24 cellular contexts compared by ENCODE assay signal in genomic region chr1:28663871-28664470, GRCh38. TPM values are rescaled to one million over a fixed set of nuclear protein-coding genes. Genes with fewer than 3 reads are reported as not detected.
DNase-seq lines count a peak whose midpoint lies in the region; ATAC-seq, FAIRE-seq and TF ChIP-seq lines count a peak whose summit lies in the region.
"Had no signal": no experiment of that assay in that cellular context is flagged by ENCODE, and none has a peak within 500 bp of the region (broad histone marks: within the 10 kb centered on the region; RNA-seq: fewer than 3 reads in every experiment).

No MANE protein-coding gene starts in this region.

- H3K4me3 Mint-ChIP-seq in naive thymus-derived CD4-positive, alpha-beta T cell = peak overlapping the region in 1 of 10 donors; percentile 4
- H3K4me3 Mint-ChIP-seq: central memory CD8-positive, alpha-beta T cell; mesothelial cell of epicardium; stimulated activated naive CD8-positive, alpha-beta T cell treated with anti-CD3 and anti-CD28 coated beads, Interleukin-15, Interleukin-2, amounts not matched to agents 100 ng/mL and 50 ng/mL, for 24 hours; T-helper 1 cell treated with Interleukin-12 subunit alpha and Interleukin-12 subunit beta and Interleukin-4 antibody, amounts not matched to agents 30 μg/mL and 1 μg/mL, for 36 hours had no signal

- H3K36me3 ChIP-seq in bronchial epithelial cell (ENCODE audit: control insufficient read depth, insufficient read depth, low read length) (no peaks in the 10 kb centered on the region), heart right ventricle (no peaks in the 10 kb centered on the region)
- H3K36me3 ChIP-seq in naive thymus-derived CD4-positive, alpha-beta T cell (ENCODE audit: control insufficient read depth in 2 of 3, insufficient read depth in 3 of 3, low read length in 3 of 3) = peaks cover 0 to under 1% (median 0%) of the 10 kb centered on the region in 3 experiments
- H3K36me3 ChIP-seq: upper lobe of left lung had no signal

- peak overlapping the region in 8 of 9 donors; percentile 26 to 87 (median 72) for H3K27ac Mint-ChIP-seq in naive thymus-derived CD4-positive, alpha-beta T cell
- H3K27ac Mint-ChIP-seq: mesothelial cell of epicardium; stimulated activated naive CD8-positive, alpha-beta T cell treated with anti-CD3 and anti-CD28 coated beads, Interleukin-15, Interleukin-2, amounts not matched to agents 100 ng/mL and 50 ng/mL, for 24 hours had no signal

- CTCF ChIA-PET in naive thymus-derived CD4-positive, alpha-beta T cell (lab: Charles Lee) = interaction anchor here (1.1 kb wide), 1 partner anchor 21 kb away, joined by 5 read pairs; the partner anchor contains the start of gene TAF12

- H3K4me3 ChIP-seq in bronchial epithelial cell (ENCODE audit: low read depth, low read length) (no peak overlapping the region), heart right ventricle (no peak overlapping the region)
- H3K4me3 ChIP-seq in naive thymus-derived CD4-positive, alpha-beta T cell (ENCODE audit: low read length) = no peak overlapping the region
- H3K4me3 ChIP-seq: upper lobe of left lung had no signal

- FAIRE-seq in bronchial epithelial cell (lab: Jason Lieb, UNC) = peak; percentile 68
- FAIRE-seq: H54, kidney had no signal

- peaks cover 8 to 17% (median 16%) of the 10 kb centered on the region in 7 donors for H3K4me1 Mint-ChIP-seq in naive thymus-derived CD4-positive, alpha-beta T cell

- H3K4me1 ChIP-seq in naive thymus-derived CD4-positive, alpha-beta T cell (ENCODE audit: control insufficient read depth in 2 of 2, insufficient read depth in 2 of 2, low read length in 2 of 2) = peaks cover 3 to 6% of the 10 kb centered on the region in 2 donors
- peaks cover 5 to 14% (median 11%) of the 10 kb centered on the region in 9 donors for H3K4me1 ChIP-seq in heart right ventricle

- H3K9me3 Mint-ChIP-seq in naive thymus-derived CD4-positive, alpha-beta T cell = no peaks in the 10 kb centered on the region
- H3K9me3 Mint-ChIP-seq: CD4-positive, CD25-positive, alpha-beta regulatory T cell; central memory CD8-positive, alpha-beta T cell; IgD-negative memory B cell; mesothelial cell of epicardium; stimulated activated naive CD8-positive, alpha-beta T cell treated with anti-CD3 and anti-CD28 coated beads, Interleukin-15, Interleukin-2, amounts not matched to agents 100 ng/mL and 50 ng/mL, for 24 hours; T-helper 1 cell treated with Interleukin-12 subunit alpha and Interleukin-12 subunit beta and Interleukin-4 antibody, amounts not matched to agents 30 μg/mL and 1 μg/mL, for 36 hours had no signal

- DNase-seq in Ammon's horn (ENCODE audit: low spot score) (peak; percentile 28), LHCN-M2 (ENCODE audit: low read depth) (peak; percentile 33), bronchial epithelial cell (ENCODE audit: low read depth) (no peak), heart right ventricle (no peak)
- no peak for DNase-seq in naive thymus-derived CD4-positive, alpha-beta T cell
- DNase-seq in activated effector memory CD4-positive, alpha-beta T cell treated with Interleukin-2 at 50 U/mL for 16 hours = no peak
- DNase-seq: ACHN; amniotic stem cell; CD4-positive, CD25-positive, alpha-beta regulatory T cell; DMS79; hypothalamus; kidney; NCI-H1930; NCI-H69; occipital lobe; upper lobe of left lung had no signal

- peaks cover 0 to 3% (median 0%) of the 10 kb centered on the region in 5 donors for H3K27me3 Mint-ChIP-seq in naive thymus-derived CD4-positive, alpha-beta T cell
- H3K27me3 Mint-ChIP-seq: central memory CD8-positive, alpha-beta T cell; IgD-negative memory B cell; stimulated activated naive CD8-positive, alpha-beta T cell treated with anti-CD3 and anti-CD28 coated beads, Interleukin-15, Interleukin-2, amounts not matched to agents 100 ng/mL and 50 ng/mL, for 24 hours had no signal

- no peak overlapping the region for H3K27ac ChIP-seq in naive thymus-derived CD4-positive, alpha-beta T cell (ENCODE audit: low read depth, low read length)
- H3K27ac ChIP-seq in heart right ventricle = no peak overlapping the region
- H3K27ac ChIP-seq: upper lobe of left lung had no signal

- H3K27me3 ChIP-seq in bronchial epithelial cell (ENCODE audit: control insufficient read depth, insufficient read depth, low read length) = no peaks in the 10 kb centered on the region
- H3K27me3 ChIP-seq in naive thymus-derived CD4-positive, alpha-beta T cell (ENCODE audit: control insufficient read depth in 2 of 2, insufficient read depth in 2 of 2, low read length in 2 of 2) = no peaks in the 10 kb centered on the region
- no peaks in the 10 kb centered on the region for H3K27me3 ChIP-seq in heart right ventricle
- H3K27me3 ChIP-seq: upper lobe of left lung had no signal

- WGBS in heart right ventricle, 2 donors = 76 to 78% methylated on average over 7 of the region's 7 CpGs

- ATAC-seq in naive thymus-derived CD4-positive, alpha-beta T cell = no peak
- ATAC-seq in HG03108 (IDR thresholded peaks at IDR 0.05; ENCODE audit: unreplicated experiment) = no peak
- no peak for ATAC-seq in GM18867 (IDR thresholded peaks at IDR 0.05; ENCODE audit: unreplicated experiment)
- no peak for ATAC-seq in heart right ventricle

- TF ChIP-seq CTCF in bronchial epithelial cell (IDR thresholded peaks at IDR 0.05; ENCODE audit: insufficient read depth, low read length, severe bottlenecking) (no peak), heart right ventricle (IDR thresholded peaks at IDR 0.05) (no peak)

- POLR2A ChIA-PET in naive thymus-derived CD4-positive, alpha-beta T cell (lab: Charles Lee) = interaction anchor here (0.6 to 15.0 kb wide), 4 partner anchors 17 to 267 kb away, joined by 3 to 383 read pairs (median 4); partner anchors contain the start of genes RNU11, TAF12 and YTHDF2

- H3K9me3 ChIP-seq in naive thymus-derived CD4-positive, alpha-beta T cell (ENCODE audit: control insufficient read depth in 2 of 3, low read length in 3 of 3) = no peaks in the 10 kb centered on the region
- no peaks in the 10 kb centered on the region for H3K9me3 ChIP-seq in heart right ventricle
- H3K9me3 ChIP-seq: upper lobe of left lung had no signal

- intact Hi-C loops in naive thymus-derived CD4-positive, alpha-beta T cell (cut with micrococcal nuclease) = no loop called here
- intact Hi-C loops in heart right ventricle (cut with DNase I) = loop anchor here in 1 of 10 donors (10.0 kb wide), 1 partner anchor 61 kb away; no protein-coding TSS in a partner anchor

- H3K36me3 Mint-ChIP-seq in naive thymus-derived CD4-positive, alpha-beta T cell = no peaks in the 10 kb centered on the region
- H3K36me3 Mint-ChIP-seq: CD4-positive, CD25-positive, alpha-beta regulatory T cell; IgD-negative memory B cell; mesothelial cell of epicardium had no signal

RNA-seq across cellular contexts. Expression of gene GMEB1, which starts 4.6 kb away (rescaled TPM):
- total RNA-seq in LHCN-M2 (2014; rRNA removed) = 8.5 and 8.7 TPM in 2 replicates
- polyA plus RNA-seq in LHCN-M2 (2012) = 6.8 TPM
- 7.6 and 7.9 TPM in 2 replicates for total RNA-seq in bronchial epithelial cell
- total RNA-seq in naive thymus-derived CD4-positive, alpha-beta T cell = 10 to 100 TPM; 15.8 to 26.7 (median 18.4) TPM
- polyA plus RNA-seq in naive thymus-derived CD4-positive, alpha-beta T cell = 10 to 100 TPM; 11.2 to 20.1 TPM
- total RNA-seq in heart right ventricle = 1 to 10 TPM; 5.1 to 7.4 (median 6.4) TPM
- 1 to 10 TPM; 2.0 to 3.7 TPM for polyA plus RNA-seq in heart right ventricle

RNA-seq across cellular contexts. Expression of gene RNU11, which starts 15.6 kb away (rescaled TPM):
- not detected in 2 replicates for total RNA-seq in LHCN-M2 (2014; rRNA removed)
- polyA plus RNA-seq in LHCN-M2 (2012) = not detected
- total RNA-seq in bronchial epithelial cell = not detected in 2 replicates
- total RNA-seq in naive thymus-derived CD4-positive, alpha-beta T cell = not detected
- not detected for polyA plus RNA-seq in naive thymus-derived CD4-positive, alpha-beta T cell
- not detected for total RNA-seq in heart right ventricle
- polyA plus RNA-seq in heart right ventricle = not detected
- total RNA-seq: CD4-positive, CD25-positive, alpha-beta regulatory T cell; kidney; mesothelial cell of epicardium; occipital lobe; upper lobe of left lung had no signal
- polyA plus RNA-seq: CD4-positive, CD25-positive, alpha-beta regulatory T cell; IgD-negative memory B cell had no signal

RNA-seq across cellular contexts. Expression of gene TAF12, which starts 21.1 kb away (rescaled TPM):
- total RNA-seq in LHCN-M2 (2014; rRNA removed) = 32.5 and 43.7 TPM in 2 replicates
- 34.1 TPM for polyA plus RNA-seq in LHCN-M2 (2012)
- total RNA-seq in bronchial epithelial cell = 49.9 and 55.8 TPM in 2 replicates
- total RNA-seq in naive thymus-derived CD4-positive, alpha-beta T cell = 10 to 100 TPM; 13.0 to 34.6 (median 19.3) TPM
- polyA plus RNA-seq in naive thymus-derived CD4-positive, alpha-beta T cell = 10 to 100 TPM; 37.2 to 41.8 TPM
- 10 to 100 TPM; 17.2 to 27.4 (median 19.4) TPM for total RNA-seq in heart right ventricle
- polyA plus RNA-seq in heart right ventricle = 10 to 100 TPM; 29.6 to 41.6 TPM

Comparison
In these comparisons a context has a peak if more than half of its experiments do, and no peak if none do; other contexts are left out.
1. DNase-seq: peak in Ammon's horn (single experiment) and LHCN-M2 (single experiment); none in bronchial epithelial cell (single experiment), naive thymus-derived CD4-positive, alpha-beta T cell (0 of 9), heart right ventricle (0 of 2) and activated effector memory CD4-positive, alpha-beta T cell treated with Interleukin-2 at 50 U/mL for 16 hours (single experiment).